ENCODE assay signal across 17 cellular contexts in genomic region chr10:75344170-75344569, GRCh38. TPM values are rescaled to one million over a fixed set of nuclear protein-coding genes. Genes with fewer than 3 reads are reported as not detected.
DNase-seq lines count a peak whose midpoint lies in the region; ATAC-seq, FAIRE-seq and TF ChIP-seq lines count a peak whose summit lies in the region.
"Had no signal": no experiment of that assay in that cellular context is flagged by ENCODE, and none has a peak within 500 bp of the region (broad histone marks: within the 10 kb centered on the region; RNA-seq: fewer than 3 reads in every experiment).

No MANE protein-coding gene starts in this region.

- H3K27ac Mint-ChIP-seq in activated T-helper 17 cell treated with anti-CD3 and anti-CD28 coated beads, Interleukin-2, amount 50 U/mL, for 72 hours, result no peak overlapping the region
- H3K27ac Mint-ChIP-seq: CD4-positive, alpha-beta memory T cell; GM23338 had no signal

- H3K36me3 Mint-ChIP-seq in activated T-helper 17 cell treated with anti-CD3 and anti-CD28 coated beads, Interleukin-2, amount 50 U/mL, for 72 hours (ENCODE audit: low read depth), result no peaks in the 10 kb centered on the region
- H3K36me3 Mint-ChIP-seq: CD4-positive, alpha-beta memory T cell had no signal

- ATAC-seq in activated T-helper 17 cell treated with anti-CD3 and anti-CD28 coated beads, Interleukin-2, amount 50 U/mL, for 72 hours (replicated peaks), result no peak
- no peak for ATAC-seq in HG02885 (IDR thresholded peaks at IDR 0.05; ENCODE audit: poor library complexity, unreplicated experiment)
- ATAC-seq: GM23338 had no signal

- peaks cover 0 to 11% (median 9%) of the 10 kb centered on the region in 4 donors for H3K9me3 ChIP-seq in esophagus muscularis mucosa
- H3K9me3 ChIP-seq: HAP-1 had no signal

- peaks cover 3% of the 10 kb centered on the region for H3K9me3 Mint-ChIP-seq in activated T-helper 17 cell treated with anti-CD3 and anti-CD28 coated beads, Interleukin-2, amount 50 U/mL, for 72 hours

- H3K4me3 Mint-ChIP-seq in activated T-helper 17 cell treated with anti-CD3 and anti-CD28 coated beads, Interleukin-2, amount 50 U/mL, for 72 hours, result no peak overlapping the region
- H3K4me3 Mint-ChIP-seq: GM23338 had no signal

- DNase-seq in HTR-8/SVneo (ENCODE audit: insufficient read length, low spot score) (no peak), esophagus muscularis mucosa (ENCODE audit: extremely low spot score) (peak; percentile 34), urothelium cell line (ENCODE audit: low spot score) (no peak), NCI-H69 (lab: John Stamatoyannopoulos, UW) (no peak)
- DNase-seq: C1 segment of cervical spinal cord; Calu3; CD4-positive, alpha-beta memory T cell; COR-L47; DMS53; DMS79 treated with DMSO at 0.1 percent for 48 hours; GF-D8 had no signal

- H3K36me3 ChIP-seq in esophagus muscularis mucosa, result no peaks in the 10 kb centered on the region
- H3K36me3 ChIP-seq: HAP-1 had no signal

- TF ChIP-seq CTCF in esophagus muscularis mucosa (IDR thresholded peaks at IDR 0.05), result no peak

- no peak for TF ChIP-seq POLR2A in esophagus muscularis mucosa (IDR thresholded peaks at IDR 0.05; ENCODE audit: low read depth)

- H3K4me1 ChIP-seq in esophagus muscularis mucosa, result no peaks in the 10 kb centered on the region
- H3K4me1 ChIP-seq: HAP-1 had no signal

- no peak for TF ChIP-seq EP300 in esophagus muscularis mucosa (IDR thresholded peaks at IDR 0.05)

- H3K27ac ChIP-seq in esophagus muscularis mucosa (replicated peaks in 1 of 4), result no peak overlapping the region

- H3K27me3 Mint-ChIP-seq in activated T-helper 17 cell treated with anti-CD3 and anti-CD28 coated beads, Interleukin-2, amount 50 U/mL, for 72 hours, result peaks cover 6% of the 10 kb centered on the region

- intact Hi-C loops in esophagus muscularis mucosa (cut with DNase I), result no loop called here

- no peak overlapping the region for H3K4me3 ChIP-seq in esophagus muscularis mucosa
- H3K4me3 ChIP-seq: GM23338, HAP-1 had no signal

- FAIRE-seq in HTR-8/SVneo (lab: Jason Lieb, UNC), result peak; percentile 16
- peak; percentile 77 for FAIRE-seq in urothelium cell line (lab: Jason Lieb, UNC)
- FAIRE-seq: GM12891, GM18507 had no signal

- H3K27me3 ChIP-seq in esophagus muscularis mucosa, result no peaks in the 10 kb centered on the region

- H3K4me1 Mint-ChIP-seq in activated T-helper 17 cell treated with anti-CD3 and anti-CD28 coated beads, Interleukin-2, amount 50 U/mL, for 72 hours, result no peaks in the 10 kb centered on the region
- H3K4me1 Mint-ChIP-seq: CD4-positive, alpha-beta memory T cell had no signal

- WGBS in esophagus muscularis mucosa, result 97% methylated on average over 5 of the region's 5 CpGs

RNA-seq across cellular contexts. Expression of gene ZNF503, which starts 57.4 kb away (rescaled TPM):
- 100 to 1,000 TPM in 1 of 4 donors, 10 to 100 TPM in 3; 21.2 to 101 (median 65.1) TPM for total RNA-seq in esophagus muscularis mucosa
- total RNA-seq in activated T-helper 17 cell treated with anti-CD3 and anti-CD28 coated beads, Interleukin-2, amount 50 U/mL, for 72 hours, result under 1 TPM; 0.13 to 0.30 TPM
- total RNA-seq: GM23338 had no signal

Comparison
In these comparisons a context has a peak if more than half of its experiments do, and no peak if none do; other contexts are left out.
1. RNA of gene ZNF503, which starts 57.4 kb away (total RNA-seq): 21.2 to 101 TPM in esophagus muscularis mucosa; 0.13 to 0.30 TPM in activated T-helper 17 cell treated with anti-CD3 and anti-CD28 coated beads, Interleukin-2, amount 50 U/mL, for 72 hours; every median in the first group is over 10 times any median in the second.